ENCODE assay signal across 9 cellular contexts in the genomic region with DNA sequence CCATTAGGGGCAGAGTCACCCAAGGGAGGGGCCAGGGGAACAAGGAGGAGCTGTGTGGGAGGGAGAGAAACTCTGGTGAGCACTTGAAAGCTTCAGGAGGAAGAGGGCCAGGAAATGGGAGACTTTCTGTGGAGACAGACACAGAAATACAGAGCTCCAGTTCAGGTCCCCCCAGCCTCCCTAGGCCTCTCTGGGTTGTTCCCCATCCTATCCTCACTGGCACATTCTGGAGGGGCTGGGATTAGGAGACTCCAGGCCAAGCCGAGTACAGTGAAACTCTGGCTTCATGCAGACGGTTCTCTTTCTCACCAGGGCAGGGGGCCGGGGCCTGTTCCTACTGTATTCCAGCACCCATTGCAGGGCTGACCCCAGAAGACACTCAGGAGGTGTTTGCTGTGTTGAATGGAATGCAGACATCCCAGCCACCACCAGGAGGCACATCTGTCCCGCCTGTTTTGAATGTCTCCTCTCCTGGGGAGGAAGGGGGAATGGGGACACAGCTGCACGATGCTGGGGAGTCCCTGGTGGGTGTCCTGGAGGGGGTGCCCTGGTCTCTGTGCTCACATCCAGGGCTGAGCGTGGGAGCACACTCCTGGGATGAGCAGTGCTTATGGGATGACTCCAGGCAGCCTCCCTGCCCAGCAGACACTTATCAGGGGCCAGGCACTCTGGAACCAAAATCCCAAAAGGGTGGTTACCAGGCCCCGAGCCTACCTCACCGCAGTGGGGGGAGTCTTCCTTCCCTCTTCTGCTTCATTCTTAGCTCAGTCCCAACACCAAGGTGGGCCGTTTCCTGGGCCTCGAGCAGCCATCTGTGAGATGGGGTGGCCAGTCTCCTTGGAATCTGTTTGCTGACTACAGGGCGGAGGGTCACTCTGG. TPM values are rescaled to one million over a fixed set of nuclear protein-coding genes. Genes with fewer than 3 reads are reported as not detected.
DNase-seq lines count a peak whose midpoint lies in the region; ATAC-seq, FAIRE-seq and TF ChIP-seq lines count a peak whose summit lies in the region.
"Had no signal": no experiment of that assay in that cellular context is flagged by ENCODE, and none has a peak within 500 bp of the region (broad histone marks: within the 10 kb centered on the region; RNA-seq: fewer than 3 reads in every experiment).

No MANE protein-coding gene starts in this region.

- no peaks in the 10 kb centered on the region for H3K36me3 Mint-ChIP-seq in WTC11
- H3K36me3 Mint-ChIP-seq: activated naive CD4-positive, alpha-beta T cell treated with anti-CD3 and anti-CD28 coated beads, Interleukin-2, amount 50 U/mL, for 24 hours had no signal

- no peaks in the 10 kb centered on the region for H3K36me3 ChIP-seq in uterus

- H3K4me1 ChIP-seq in right cardiac atrium (ENCODE audit: control insufficient read depth, insufficient read depth, low read length) (no peaks in the 10 kb centered on the region), uterus (no peaks in the 10 kb centered on the region)

- H3K9me3 ChIP-seq in right cardiac atrium (ENCODE audit: control insufficient read depth, low read length) (no peaks in the 10 kb centered on the region), uterus (no peaks in the 10 kb centered on the region)

- H3K27me3 ChIP-seq in right cardiac atrium (ENCODE audit: control insufficient read depth, insufficient read depth) (no peaks in the 10 kb centered on the region), uterus (no peaks in the 10 kb centered on the region)

- no peak overlapping the region for H3K27ac Mint-ChIP-seq in WTC11
- H3K27ac Mint-ChIP-seq: activated naive CD4-positive, alpha-beta T cell treated with anti-CD3 and anti-CD28 coated beads, Interleukin-2, amount 50 U/mL, for 24 hours had no signal

- peak; percentile 46 for DNase-seq in A172 (ENCODE audit: low spot score)
- DNase-seq in GM13977 (ENCODE audit: low spot score): no peak
- DNase-seq in WTC11 (ENCODE audit: low spot score): peak; percentile 70
- DNase-seq in right cardiac atrium: no peak
- no peak for DNase-seq in uterus
- DNase-seq in frontal cortex (ENCODE audit: low spot score in 2 of 2): no peak
- DNase-seq in activated effector memory CD4-positive, alpha-beta T cell treated with anti-CD3 and anti-CD28 coated beads, Interleukin-2, amount 50 U/mL, for 16 hours: no peak
- no peak for DNase-seq in activated naive CD4-positive, alpha-beta T cell treated with anti-CD3 and anti-CD28 coated beads, Interleukin-2, amount 50 U/mL, for 16 hours

- no peak overlapping the region for H3K27ac ChIP-seq in right cardiac atrium (ENCODE audit: low read length)
- no peak overlapping the region for H3K27ac ChIP-seq in uterus

- in situ Hi-C loops in GM13977 (cut with MboI; ENCODE audit: low pct_unique_long_range_greater_than_20kb, low sequenced_read_pairs, unreplicated experiment): loop anchor here (25.0 kb wide), 1 partner anchor 596 kb away; no protein-coding TSS in a partner anchor

- CTCF ChIA-PET in WTC11 (lab: Charles Lee): interaction anchor here (0.6 to 2.4 kb wide), 19 partner anchors 10 to 590 kb away, joined by 3 to 19 read pairs (median 3); no protein-coding TSS in a partner anchor

- H3K4me3 ChIP-seq in right cardiac atrium (ENCODE audit: low read length) (no peak overlapping the region), uterus (no peak overlapping the region)

- H3K4me1 Mint-ChIP-seq in WTC11: peaks cover 4% of the 10 kb centered on the region; the same call in 1 of the 2 replicates
- H3K4me1 Mint-ChIP-seq: activated naive CD4-positive, alpha-beta T cell treated with anti-CD3 and anti-CD28 coated beads, Interleukin-2, amount 50 U/mL, for 24 hours had no signal

- ATAC-seq in WTC11 (peak; percentile 57), right cardiac atrium (peak; percentile 32 to 63)

- FAIRE-seq in frontal cortex (lab: Jason Lieb, UNC): no peak

- POLR2A ChIA-PET in WTC11 (lab: Charles Lee): no interaction called here

- WGBS in right cardiac atrium: 60% methylated on average over 11 of the region's 11 CpGs

- H3K4me3 Mint-ChIP-seq in WTC11: no peak overlapping the region
- H3K4me3 Mint-ChIP-seq: activated naive CD4-positive, alpha-beta T cell treated with anti-CD3 and anti-CD28 coated beads, Interleukin-2, amount 50 U/mL, for 24 hours had no signal

- H3K9me3 Mint-ChIP-seq in WTC11: no peaks in the 10 kb centered on the region
- H3K9me3 Mint-ChIP-seq: activated naive CD4-positive, alpha-beta T cell treated with anti-CD3 and anti-CD28 coated beads, Interleukin-2, amount 50 U/mL, for 24 hours had no signal

- no peak for TF ChIP-seq POLR2A in uterus (IDR thresholded peaks at IDR 0.05)

- peaks cover 4% of the 10 kb centered on the region; the same call in 1 of the 2 replicates for H3K27me3 Mint-ChIP-seq in WTC11 (ENCODE audit: low read depth)
- H3K27me3 Mint-ChIP-seq: activated naive CD4-positive, alpha-beta T cell treated with anti-CD3 and anti-CD28 coated beads, Interleukin-2, amount 50 U/mL, for 24 hours had no signal

- TF ChIP-seq CTCF in GM13977 (IDR thresholded peaks at IDR 0.05; ENCODE audit: extremely low read depth, insufficient read depth, missing control alignments): peak; percentile 40
- 0 out of 2 replicates have a peak, but pooled peaks have one; percentile 38 for TF ChIP-seq CTCF in WTC11 (IDR thresholded peaks at IDR 0.05)
- TF ChIP-seq CTCF in uterus (IDR thresholded peaks at IDR 0.05): peak in 3 of 4 experiments; percentile 22 to 40 (median 35)

- intact Hi-C loops in right cardiac atrium (cut with DNase I) (no loop called here), uterus (cut with DNase I; ENCODE audit: low total_unique reads) (no loop called here)

TF ChIP-seq in WTC11, 78 proteins besides CTCF, POLR2A, EP300 and RAD21 (continues in another document):
- TF ChIP-seq, protein P1, sequence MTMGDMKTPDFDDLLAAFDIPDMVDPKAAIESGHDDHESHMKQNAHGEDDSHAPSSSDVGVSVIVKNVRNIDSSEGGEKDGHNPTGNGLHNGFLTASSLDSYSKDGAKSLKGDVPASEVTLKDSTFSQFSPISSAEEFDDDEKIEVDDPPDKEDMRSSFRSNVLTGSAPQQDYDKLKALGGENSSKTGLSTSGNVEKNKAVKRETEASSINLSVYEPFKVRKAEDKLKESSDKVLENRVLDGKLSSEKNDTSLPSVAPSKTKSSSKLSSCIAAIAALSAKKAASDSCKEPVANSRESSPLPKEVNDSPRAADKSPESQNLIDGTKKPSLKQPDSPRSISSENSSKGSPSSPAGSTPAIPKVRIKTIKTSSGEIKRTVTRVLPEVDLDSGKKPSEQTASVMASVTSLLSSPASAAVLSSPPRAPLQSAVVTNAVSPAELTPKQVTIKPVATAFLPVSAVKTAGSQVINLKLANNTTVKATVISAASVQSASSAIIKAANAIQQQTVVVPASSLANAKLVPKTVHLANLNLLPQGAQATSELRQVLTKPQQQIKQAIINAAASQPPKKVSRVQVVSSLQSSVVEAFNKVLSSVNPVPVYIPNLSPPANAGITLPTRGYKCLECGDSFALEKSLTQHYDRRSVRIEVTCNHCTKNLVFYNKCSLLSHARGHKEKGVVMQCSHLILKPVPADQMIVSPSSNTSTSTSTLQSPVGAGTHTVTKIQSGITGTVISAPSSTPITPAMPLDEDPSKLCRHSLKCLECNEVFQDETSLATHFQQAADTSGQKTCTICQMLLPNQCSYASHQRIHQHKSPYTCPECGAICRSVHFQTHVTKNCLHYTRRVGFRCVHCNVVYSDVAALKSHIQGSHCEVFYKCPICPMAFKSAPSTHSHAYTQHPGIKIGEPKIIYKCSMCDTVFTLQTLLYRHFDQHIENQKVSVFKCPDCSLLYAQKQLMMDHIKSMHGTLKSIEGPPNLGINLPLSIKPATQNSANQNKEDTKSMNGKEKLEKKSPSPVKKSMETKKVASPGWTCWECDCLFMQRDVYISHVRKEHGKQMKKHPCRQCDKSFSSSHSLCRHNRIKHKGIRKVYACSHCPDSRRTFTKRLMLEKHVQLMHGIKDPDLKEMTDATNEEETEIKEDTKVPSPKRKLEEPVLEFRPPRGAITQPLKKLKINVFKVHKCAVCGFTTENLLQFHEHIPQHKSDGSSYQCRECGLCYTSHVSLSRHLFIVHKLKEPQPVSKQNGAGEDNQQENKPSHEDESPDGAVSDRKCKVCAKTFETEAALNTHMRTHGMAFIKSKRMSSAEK (CRISPR knock-in tag; IDR thresholded peaks at IDR 0.05; ENCODE audit: borderline replicate concordance): no peak
- no peak for TF ChIP-seq RELA (CRISPR knock-in tag; IDR thresholded peaks at IDR 0.05; ENCODE audit: borderline replicate concordance)
- TF ChIP-seq, protein P2, sequence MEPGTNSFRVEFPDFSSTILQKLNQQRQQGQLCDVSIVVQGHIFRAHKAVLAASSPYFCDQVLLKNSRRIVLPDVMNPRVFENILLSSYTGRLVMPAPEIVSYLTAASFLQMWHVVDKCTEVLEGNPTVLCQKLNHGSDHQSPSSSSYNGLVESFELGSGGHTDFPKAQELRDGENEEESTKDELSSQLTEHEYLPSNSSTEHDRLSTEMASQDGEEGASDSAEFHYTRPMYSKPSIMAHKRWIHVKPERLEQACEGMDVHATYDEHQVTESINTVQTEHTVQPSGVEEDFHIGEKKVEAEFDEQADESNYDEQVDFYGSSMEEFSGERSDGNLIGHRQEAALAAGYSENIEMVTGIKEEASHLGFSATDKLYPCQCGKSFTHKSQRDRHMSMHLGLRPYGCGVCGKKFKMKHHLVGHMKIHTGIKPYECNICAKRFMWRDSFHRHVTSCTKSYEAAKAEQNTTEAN (CRISPR knock-in tag; IDR thresholded peaks at IDR 0.05): no peak
- no peak for TF ChIP-seq ETV6 (CRISPR knock-in tag; IDR thresholded peaks at IDR 0.05)

RNA-seq across cellular contexts. Expression of a gene that starts 5.5 kb away (rescaled TPM):
- not detected in 2 replicates for total RNA-seq in A172 (2014; rRNA removed; shearing (Covaris generic))
- total RNA-seq in WTC11 (2021): not detected in 3 replicates
- not detected for total RNA-seq in right cardiac atrium
- polyA plus RNA-seq in right cardiac atrium: not detected
- total RNA-seq in uterus: under 1 TPM in 1 of 4 donors, not detected in 3; 0.14 TPM
- not detected for total RNA-seq in frontal cortex

RNA-seq across cellular contexts. Expression of a gene that starts 15.2 kb away (rescaled TPM):
- total RNA-seq in A172 (2014; rRNA removed; shearing (Covaris generic)): not detected in 2 replicates
- total RNA-seq in WTC11 (2021): not detected in 3 replicates
- total RNA-seq in right cardiac atrium: not detected
- not detected for polyA plus RNA-seq in right cardiac atrium
- not detected for total RNA-seq in uterus
- total RNA-seq in frontal cortex: not detected

RNA-seq across cellular contexts. Expression of a gene that starts 23.7 kb away (rescaled TPM):
- total RNA-seq in A172 (2014; rRNA removed; shearing (Covaris generic)): 0.05 TPM in 1 of 2 replicates, not detected in the other
- total RNA-seq in WTC11 (2021) (not detected in 3 replicates), right cardiac atrium (not detected), uterus (under 1 TPM in 1 of 4 donors, not detected in 3; 0.76 TPM), frontal cortex (not detected)
- not detected for polyA plus RNA-seq in right cardiac atrium

RNA-seq across cellular contexts. Expression of a gene that starts 43.2 kb away (rescaled TPM):
- 0.07 TPM in 1 of 2 replicates, not detected in the other for total RNA-seq in A172 (2014; rRNA removed; shearing (Covaris generic))
- total RNA-seq in WTC11 (2021) (not detected in 3 replicates), right cardiac atrium (not detected), uterus (not detected), frontal cortex (not detected)
- 0.07 TPM for polyA plus RNA-seq in right cardiac atrium

Comparison
In these comparisons a context has a peak if more than half of its experiments do, and no peak if none do; other contexts are left out.
1. DNase-seq: peak in A172 (single experiment) and WTC11 (single experiment); none in GM13977 (single experiment), right cardiac atrium (0 of 3), uterus (0 of 2), frontal cortex (0 of 2), activated effector memory CD4-positive, alpha-beta T cell treated with anti-CD3 and anti-CD28 coated beads, Interleukin-2, amount 50 U/mL, for 16 hours (single experiment) and activated naive CD4-positive, alpha-beta T cell treated with anti-CD3 and anti-CD28 coated beads, Interleukin-2, amount 50 U/mL, for 16 hours (single experiment).
2. Peak in every context shown above with its lines, with median percentiles within 50 percentile points of each other: CTCF ChIP-seq.